Comparison of ENCODE assay signal across 8 cellular contexts in genomic region chr6:161370882-161371281, GRCh38.
DNase-seq lines count a peak whose midpoint lies in the region; ATAC-seq and TF ChIP-seq lines count a peak whose summit lies in the region.

No MANE protein-coding gene starts in this region.

- H3K4me3 ChIP-seq in OCI-LY7 (ENCODE audit: low read depth, low read length, poor library complexity, severe bottlenecking) (no peak overlapping the region), fibroblast of lung (replicated peaks in 1 of 4; ENCODE audit: control extremely low read depth in 1 of 4, insufficient read depth in 1 of 4, low read depth in 3 of 4, low read length in 4 of 4) (no peak overlapping the region), tibial artery (no peak overlapping the region)

- H3K4me2 ChIP-seq in OCI-LY7 (ENCODE audit: low read length) (no peak overlapping the region), fibroblast of lung (ENCODE audit: extremely low read depth, insufficient read depth, low read length) (no peak overlapping the region)

- H3K4me3 Mint-ChIP-seq in activated T-cell treated with anti-CD3 and anti-CD28 coated beads, Interleukin-2, amount 50 U/mL, for 24 hours = no peak overlapping the region

- H3K27me3 ChIP-seq in fibroblast of lung (ENCODE audit: control insufficient read depth, insufficient read depth, low read length) (no peaks in the 10 kb centered on the region), tibial artery (no peaks in the 10 kb centered on the region)

- no peaks in the 10 kb centered on the region for H3K9me3 ChIP-seq in OCI-LY7 (ENCODE audit: low read length)
- H3K9me3 ChIP-seq in fibroblast of lung (ENCODE audit: control insufficient read depth, insufficient read depth, low read depth, low read length) = no peaks in the 10 kb centered on the region
- no peaks in the 10 kb centered on the region for H3K9me3 ChIP-seq in tibial artery

- H3K4me1 ChIP-seq in OCI-LY7 (ENCODE audit: insufficient read depth, low read length, poor library complexity, severe bottlenecking) (no peaks in the 10 kb centered on the region), fibroblast of lung (ENCODE audit: control insufficient read depth, extremely low read depth, insufficient read depth, low read length) (peaks cover 2% of the 10 kb centered on the region), tibial artery (peaks cover 0 to 12% (median 6%) of the 10 kb centered on the region in 4 donors)

- H2AFZ ChIP-seq in OCI-LY7 (ENCODE audit: low read length) (no peak overlapping the region), fibroblast of lung (ENCODE audit: low read length) (no peak overlapping the region)

- no TSS peak for BruUV-seq in OCI-LY7 (replicated peaks; lab: Mats Ljungman, UMichigan)

- H4K20me1 ChIP-seq in OCI-LY7 (ENCODE audit: insufficient read depth, low read length) = no peaks in the 10 kb centered on the region
- H4K20me1 ChIP-seq in fibroblast of lung (ENCODE audit: control insufficient read depth, extremely low read depth, insufficient read depth, low read length) = no peaks in the 10 kb centered on the region

- H3K36me3 Mint-ChIP-seq in activated T-cell treated with anti-CD3 and anti-CD28 coated beads, Interleukin-2, amount 50 U/mL, for 24 hours (ENCODE audit: low read depth) = no peaks in the 10 kb centered on the region

- H3K27ac ChIP-seq in OCI-LY7 (ENCODE audit: low read depth, low read length, poor library complexity, severe bottlenecking) = no peak overlapping the region
- H3K27ac ChIP-seq in fibroblast of lung (ENCODE audit: insufficient read depth, low read length) = no peak overlapping the region
- no peak overlapping the region for H3K27ac ChIP-seq in tibial artery

- peak; percentile 90 for TF ChIP-seq CTCF in OCI-LY7 (conservative IDR thresholded peaks at IDR 0.05; ENCODE audit: low read length)
- peak; percentile 95 to 98 for TF ChIP-seq CTCF in fibroblast of lung (conservative IDR thresholded peaks at IDR 0.05 in 1 of 2, IDR thresholded peaks at IDR 0.05 in 1 of 2; ENCODE audit: low read depth in 1 of 2, low read length in 2 of 2)
- peak; percentile 70 to 74 for TF ChIP-seq CTCF in tibial artery (IDR thresholded peaks at IDR 0.05)

- DNase-seq in DMS53 (lab: John Stamatoyannopoulos, UW) (peak; percentile 83), HPDE6-E6E7 (ENCODE audit: extremely low spot score) (peak; percentile 52), OCI-LY7 (ENCODE audit: low spot score) (peak; percentile 76), fibroblast of lung (ENCODE audit: low read depth in 2 of 2) (peak; percentile 65 to 79), occipital lobe (lab: John Stamatoyannopoulos, UW) (peak; percentile 47), tibial artery (no peak)
- DNase-seq in activated T-cell treated with anti-CD3 and anti-CD28 coated beads, Interleukin-2, amount 50 U/mL, for 24 hours = peak; percentile 72

- intact Hi-C loops in OCI-LY7 (cut with micrococcal nuclease; ENCODE audit: unreplicated experiment) (loop anchor here (1.0 to 5.0 kb wide), 4 partner anchors 218 to 849 kb away; partner anchors contain the start of gene MAP3K4), tibial artery (cut with DNase I; ENCODE audit: low total_unique reads) (loop anchor here (5.0 kb wide), 2 partner anchors 214 to 439 kb away; no protein-coding TSS in a partner anchor)

- H3K27ac Mint-ChIP-seq in activated T-cell treated with anti-CD3 and anti-CD28 coated beads, Interleukin-2, amount 50 U/mL, for 24 hours = no peak overlapping the region

- H3K36me3 ChIP-seq in OCI-LY7 (ENCODE audit: insufficient read depth, low read length) (no peaks in the 10 kb centered on the region), fibroblast of lung (ENCODE audit: control insufficient read depth, insufficient read depth, low read length) (no peaks in the 10 kb centered on the region), tibial artery (no peaks in the 10 kb centered on the region)

- H3K27me3 Mint-ChIP-seq in activated T-cell treated with anti-CD3 and anti-CD28 coated beads, Interleukin-2, amount 50 U/mL, for 24 hours = no peaks in the 10 kb centered on the region

- H3K9ac ChIP-seq in fibroblast of lung (ENCODE audit: insufficient read depth, low read length) = no peak overlapping the region

- no peaks in the 10 kb centered on the region for H3K9me2 ChIP-seq in OCI-LY7 (ENCODE audit: insufficient read depth, low read length)

- ATAC-seq in GM21367 (IDR thresholded peaks at IDR 0.05; ENCODE audit: unreplicated experiment) = peak; percentile 93

- CTCF ChIA-PET in OCI-LY7 (lab: Charles Lee; ENCODE audit: unreplicated experiment) = interaction anchor here (0.6 to 0.7 kb wide), 3 partner anchors 250 to 631 kb away, joined by 3 read pairs; no protein-coding TSS in a partner anchor

- no peaks in the 10 kb centered on the region for H3K79me2 ChIP-seq in OCI-LY7 (ENCODE audit: insufficient read depth, low read depth, low read length)
- no peaks in the 10 kb centered on the region for H3K79me2 ChIP-seq in fibroblast of lung (ENCODE audit: control insufficient read depth, insufficient read depth, low read length)

- no peaks in the 10 kb centered on the region for H3K4me1 Mint-ChIP-seq in activated T-cell treated with anti-CD3 and anti-CD28 coated beads, Interleukin-2, amount 50 U/mL, for 24 hours (ENCODE audit: low read depth)

- POLR2A ChIA-PET in OCI-LY7 (lab: Charles Lee) = interaction anchor here (0.6 to 0.9 kb wide), 5 partner anchors 43 to 620 kb away, joined by 3 to 5 read pairs (median 3); no protein-coding TSS in a partner anchor

- no peaks in the 10 kb centered on the region for H3K9me3 Mint-ChIP-seq in activated T-cell treated with anti-CD3 and anti-CD28 coated beads, Interleukin-2, amount 50 U/mL, for 24 hours

Comparison
In these comparisons a context has a peak if more than half of its experiments do, and no peak if none do; other contexts are left out.
1. DNase-seq: peak in DMS53 (single experiment), HPDE6-E6E7 (single experiment), OCI-LY7 (single experiment), activated T-cell treated with anti-CD3 and anti-CD28 coated beads, Interleukin-2, amount 50 U/mL, for 24 hours (single experiment), fibroblast of lung (2 of 2) and occipital lobe (single experiment); none in tibial artery (0 of 2).
2. Peak in every context shown above with its lines, with median percentiles within 50 percentile points of each other: CTCF ChIP-seq.